Comparison of ENCODE assay signal across 9 cellular contexts in genomic region chr11:60925685-60926267, GRCh38. TPM values are rescaled to one million over a fixed set of nuclear protein-coding genes. Genes with fewer than 3 reads are reported as not detected.
DNase-seq lines count a peak whose midpoint lies in the region; ATAC-seq and TF ChIP-seq lines count a peak whose summit lies in the region.
"Had no signal": no experiment of that assay in that cellular context is flagged by ENCODE, and none has a peak within 500 bp of the region (broad histone marks: within the 10 kb centered on the region; RNA-seq: fewer than 3 reads in every experiment).

No MANE protein-coding gene starts in this region.

- TF ChIP-seq EP300 in ovary (IDR thresholded peaks at IDR 0.05), result no peak

- peaks cover 11 to 13% of the 10 kb centered on the region in 2 donors for H3K4me1 Mint-ChIP-seq in effector memory CD8-positive, alpha-beta T cell (ENCODE audit: low read depth in 2 of 2)

- H3K9me3 Mint-ChIP-seq in effector memory CD8-positive, alpha-beta T cell, result no peaks in the 10 kb centered on the region

- H3K14ac ChIP-seq in trophoblast cell (ENCODE audit: low read length), result no peak overlapping the region

- peak overlapping the region in 1 of 2 donors; percentile 70 for H3K4me3 Mint-ChIP-seq in effector memory CD8-positive, alpha-beta T cell

- TF ChIP-seq CTCF in ovary (IDR thresholded peaks at IDR 0.05), result no peak

- ATAC-seq in effector memory CD8-positive, alpha-beta T cell (replicated peaks), result peak; percentile 10
- ATAC-seq in GM21360 (IDR thresholded peaks at IDR 0.05; ENCODE audit: unreplicated experiment), result no peak

- TF ChIP-seq POLR2A in ovary (IDR thresholded peaks at IDR 0.05), result no peak

- DNase-seq in DMS53 (lab: John Stamatoyannopoulos, UW) (peak; percentile 57), DMS53 treated with DMSO at 0.1 percent for 48 hours (lab: John Stamatoyannopoulos, UW; ENCODE audit: unreplicated experiment) (no peak), M059J (ENCODE audit: low read depth) (peak; percentile 71), trophoblast cell (peak in 1 of 2 donors; percentile 41), ovary (no peak)
- no peak for DNase-seq in effector memory CD8-positive, alpha-beta T cell
- DNase-seq in NK-92 treated with Interleukin-12 subunit alpha and Interleukin-12 subunit beta, amount 100 ng/mL, for 24 hours (lab: John Stamatoyannopoulos, UW), result no peak

- H3K18ac ChIP-seq in trophoblast cell (ENCODE audit: low read length), result peak overlapping the region; percentile 50

- H3K27me3 ChIP-seq in trophoblast cell (ENCODE audit: insufficient read depth, low read length), result no peaks in the 10 kb centered on the region
- no peaks in the 10 kb centered on the region for H3K27me3 ChIP-seq in ovary

- H4K12ac ChIP-seq in trophoblast cell (ENCODE audit: low read depth, low read length), result peak overlapping the region; percentile 27

- intact Hi-C loops in ovary (cut with DNase I), result no loop called here

- no peak overlapping the region for H3K4ac ChIP-seq in trophoblast cell (ENCODE audit: low read depth, low read length)

- no peak overlapping the region for H4K8ac ChIP-seq in trophoblast cell (ENCODE audit: low read depth, low read length)

- no peak overlapping the region for H3K27ac ChIP-seq in trophoblast cell (ENCODE audit: low read depth, low read length)
- no peak overlapping the region for H3K27ac ChIP-seq in ovary
- H3K27ac ChIP-seq: 22Rv1 had no signal

- no peaks in the 10 kb centered on the region for H3K9me3 ChIP-seq in trophoblast cell (ENCODE audit: insufficient read depth, low read depth, low read length)
- no peaks in the 10 kb centered on the region for H3K9me3 ChIP-seq in ovary

- H3K36me3 ChIP-seq in trophoblast cell (ENCODE audit: control insufficient read depth in 1 of 2, insufficient read depth in 2 of 2, low read length in 2 of 2) (peaks cover 61 to 65% of the 10 kb centered on the region in 2 experiments), ovary (no peaks in the 10 kb centered on the region)

- no peak overlapping the region for H2BK120ac ChIP-seq in trophoblast cell (ENCODE audit: insufficient read depth, low read length, poor library complexity)

- no peak overlapping the region for H2BK5ac ChIP-seq in trophoblast cell (ENCODE audit: low read depth, low read length, poor library complexity)

- peaks cover 10% of the 10 kb centered on the region for H3K79me2 ChIP-seq in trophoblast cell (ENCODE audit: control insufficient read depth, insufficient read depth, low read length, poor library complexity)

- no peak overlapping the region for H3K23ac ChIP-seq in trophoblast cell (ENCODE audit: low read length)

- H2AK5ac ChIP-seq in trophoblast cell (ENCODE audit: low read length), result peak overlapping the region; percentile 9

- H3K27ac Mint-ChIP-seq in effector memory CD8-positive, alpha-beta T cell, result no peak overlapping the region

- H2AFZ ChIP-seq in trophoblast cell (ENCODE audit: insufficient read depth, low read length, poor library complexity), result no peak overlapping the region

- H2BK12ac ChIP-seq in trophoblast cell (ENCODE audit: low read length), result no peak overlapping the region

- H3K4me1 ChIP-seq in trophoblast cell (ENCODE audit: control insufficient read depth in 1 of 2, insufficient read depth in 2 of 2, low read length in 2 of 2) (peaks cover 10 to 17% of the 10 kb centered on the region in 2 experiments), ovary (ENCODE audit: insufficient read depth) (peaks cover 8% of the 10 kb centered on the region)

- H4K91ac ChIP-seq in trophoblast cell (ENCODE audit: low read depth, low read length), result no peak overlapping the region

- H3K4me2 ChIP-seq in trophoblast cell (ENCODE audit: low read length), result peak overlapping the region; percentile 98

- H3K79me1 ChIP-seq in trophoblast cell (ENCODE audit: low read length), result peaks cover 10% of the 10 kb centered on the region

- no CpG with 5 or more reads among the region's 8 CpGs for WGBS in trophoblast cell (ENCODE audit: extremely low coverage, insufficient coverage, insufficient read length)
- WGBS in ovary, 3 donors, result 68 to 78% (median 68%) methylated on average over 8 of the region's 8 CpGs

- peaks cover 9 to 71% of the 10 kb centered on the region in 2 donors for H3K27me3 Mint-ChIP-seq in effector memory CD8-positive, alpha-beta T cell

- peaks cover 14% of the 10 kb centered on the region for H3K36me3 Mint-ChIP-seq in effector memory CD8-positive, alpha-beta T cell (ENCODE audit: insufficient read depth)

- H3K4me3 ChIP-seq in trophoblast cell (ENCODE audit: low read depth, low read length) (peak overlapping the region; percentile 92), ovary (no peak overlapping the region)

- no peak overlapping the region for H3K9ac ChIP-seq in trophoblast cell (ENCODE audit: low read length)

RNA-seq across cellular contexts. Expression of gene TMEM132A, which starts 1.5 kb away (rescaled TPM):
- 29.0 and 57.9 TPM in 2 replicates for total RNA-seq in M059J (2014; rRNA removed; shearing (Covaris generic))
- 77.9 and 87.2 TPM in 2 replicates for polyA plus RNA-seq in trophoblast cell (2013)
- total RNA-seq in ovary, result 10 to 100 TPM; 16.5 to 34.1 (median 21.3) TPM
- polyA plus RNA-seq in ovary, result 10 to 100 TPM in 1 of 2 donors, 1 to 10 TPM in 1; 2.9 to 21.3 TPM

RNA-seq across cellular contexts. Expression of gene TMEM109, which starts 11.8 kb away (rescaled TPM):
- total RNA-seq in M059J (2014; rRNA removed; shearing (Covaris generic)), result 47.7 and 77.7 TPM in 2 replicates
- polyA plus RNA-seq in trophoblast cell (2013), result 82.6 and 93.9 TPM in 2 replicates
- 100 to 1,000 TPM in 5 of 7 donors, 10 to 100 TPM in 2; 88.7 to 143 (median 109) TPM for total RNA-seq in ovary
- 100 to 1,000 TPM; 133 to 145 TPM for polyA plus RNA-seq in ovary

RNA-seq across cellular contexts. Expression of gene PRPF19, which starts 19.4 kb away (rescaled TPM):
- 117 and 122 TPM in 2 replicates for total RNA-seq in M059J (2014; rRNA removed; shearing (Covaris generic))
- polyA plus RNA-seq in trophoblast cell (2013), result 53.1 and 54.3 TPM in 2 replicates
- 100 to 1,000 TPM in 2 of 7 donors, 10 to 100 TPM in 5; 44.1 to 109 (median 97.2) TPM for total RNA-seq in ovary
- polyA plus RNA-seq in ovary, result 10 to 100 TPM; 66.2 to 73.4 TPM

RNA-seq across cellular contexts. Expression of gene SLC15A3, which starts 26.2 kb away (rescaled TPM):
- 7.9 and 23.3 TPM in 2 replicates for total RNA-seq in M059J (2014; rRNA removed; shearing (Covaris generic))
- 2.0 and 2.9 TPM in 2 replicates for polyA plus RNA-seq in trophoblast cell (2013)
- total RNA-seq in ovary, result 10 to 100 TPM; 25.3 to 55.8 (median 43.9) TPM
- 10 to 100 TPM; 27.2 to 38.9 TPM for polyA plus RNA-seq in ovary

RNA-seq across cellular contexts. Expression of gene CD6, which starts 45.7 kb away (rescaled TPM):
- 0.10 TPM in 1 of 2 replicates, not detected in the other for total RNA-seq in M059J (2014; rRNA removed; shearing (Covaris generic))
- polyA plus RNA-seq in trophoblast cell (2013), result 0.08 and 0.19 TPM in 2 replicates
- 1 to 10 TPM in 3 of 7 donors, under 1 TPM in 4; 0.42 to 2.2 (median 0.69) TPM for total RNA-seq in ovary
- 1 to 10 TPM in 1 of 2 donors, under 1 TPM in 1; 0.44 to 3.4 TPM for polyA plus RNA-seq in ovary

Comparison
In these comparisons a context has a peak if more than half of its experiments do, and no peak if none do; other contexts are left out.
1. DNase-seq: peak in DMS53 (single experiment) and M059J (single experiment); none in DMS53 treated with DMSO at 0.1 percent for 48 hours (single experiment), effector memory CD8-positive, alpha-beta T cell (0 of 3), ovary (0 of 5) and NK-92 treated with Interleukin-12 subunit alpha and Interleukin-12 subunit beta, amount 100 ng/mL, for 24 hours (single experiment).